ENCODE assay signal across 15 cellular contexts in genomic region chr3:23921052-23921511, GRCh38. TPM values are rescaled to one million over a fixed set of nuclear protein-coding genes. Genes with fewer than 3 reads are reported as not detected.
A peak's percentile ranks its signal among the peaks of the same experiment; 100 is the strongest.
DNase-seq lines count a peak whose midpoint lies in the region; ATAC-seq and TF ChIP-seq lines count a peak whose summit lies in the region.
"Had no signal": no experiment of that assay in that cellular context is flagged by ENCODE, and none has a peak within 500 bp of the region (broad histone marks: within the 10 kb centered on the region; RNA-seq: fewer than 3 reads in every experiment).

No MANE protein-coding gene starts in this region.

- H3K9me3 ChIP-seq in gastrocnemius medialis = no peaks in the 10 kb centered on the region
- H3K9me3 ChIP-seq: HAP-1, SJSA1 had no signal

- H3K4me1 ChIP-seq in gastrocnemius medialis = peaks cover 14% of the 10 kb centered on the region in 2 donors

- H3K27ac ChIP-seq in gastrocnemius medialis = no peak overlapping the region
- H3K27ac ChIP-seq: dorsolateral prefrontal cortex, SJSA1, VCaP had no signal

- TF ChIP-seq CTCF in WTC11 (IDR thresholded peaks at IDR 0.05) = no peak
- no peak for TF ChIP-seq CTCF in gastrocnemius medialis (IDR thresholded peaks at IDR 0.05 in 4 of 5, conservative IDR thresholded peaks at IDR 0.05 in 1 of 5)

- no peak overlapping the region for H3K4me3 Mint-ChIP-seq in WTC11
- H3K4me3 Mint-ChIP-seq in naive B cell = peak overlapping the region in 3 of 8 donors; percentile 8 to 65 (median 21)

- ATAC-seq in WTC11 (no peak), naive B cell (ENCODE audit: low read depth in 2 of 2) (no peak), gastrocnemius medialis (no peak), HG02642 (IDR thresholded peaks at IDR 0.05; ENCODE audit: poor library complexity, unreplicated experiment) (no peak)

- CTCF ChIA-PET in WTC11 (lab: Charles Lee) = no interaction called here

- in situ Hi-C loops in gastrocnemius medialis (cut with MboI; ENCODE audit: low sequenced_read_pairs in 4 of 4) = no loop called here

- DNase-seq in NCI-H82 (lab: John Stamatoyannopoulos, UW) (peak; percentile 41), NCI-H82 treated with DMSO at 0.1 percent for 48 hours (lab: John Stamatoyannopoulos, UW; ENCODE audit: unreplicated experiment) (no peak), HCEC 1CT (peak; percentile 8), WTC11 (ENCODE audit: low spot score) (no peak), naive B cell (no peak), gastrocnemius medialis (no peak), NCI-H69 (lab: John Stamatoyannopoulos, UW) (no peak)
- DNase-seq: activated CD8-positive, alpha-beta memory T cell treated with anti-CD3 and anti-CD28 coated beads, Interleukin-2, amount 50 U/mL, for 4 hours; dorsolateral prefrontal cortex; NCI-H1694 had no signal

- no peaks in the 10 kb centered on the region for H3K9me3 Mint-ChIP-seq in WTC11
- H3K9me3 Mint-ChIP-seq in naive B cell = no peaks in the 10 kb centered on the region
- H3K9me3 Mint-ChIP-seq: IgD-negative memory B cell had no signal

- no peak for TF ChIP-seq POLR2A in gastrocnemius medialis (IDR thresholded peaks at IDR 0.05)

- no peak overlapping the region for H3K4me3 ChIP-seq in gastrocnemius medialis
- H3K4me3 ChIP-seq: HAP-1, SJSA1 had no signal

- H3K4me1 Mint-ChIP-seq in WTC11 = peaks cover 41% of the 10 kb centered on the region
- peaks cover 28 to 51% (median 37%) of the 10 kb centered on the region in 3 donors for H3K4me1 Mint-ChIP-seq in naive B cell

- H3K27me3 ChIP-seq in gastrocnemius medialis = no peaks in the 10 kb centered on the region
- H3K27me3 ChIP-seq: dorsolateral prefrontal cortex, SJSA1 had no signal

- H3K36me3 ChIP-seq in gastrocnemius medialis = peaks cover 0 to 28% of the 10 kb centered on the region in 2 donors

- H3K36me3 Mint-ChIP-seq in WTC11 (peaks cover 37% of the 10 kb centered on the region), naive B cell (peaks cover 0 to 27% of the 10 kb centered on the region in 2 donors)
- H3K36me3 Mint-ChIP-seq: IgD-negative memory B cell had no signal

- POLR2A ChIA-PET in WTC11 (lab: Charles Lee) = interaction anchor here (0.7 kb wide), 2 partner anchors 28 to 234 kb away, joined by 4 to 6 read pairs; no protein-coding TSS in a partner anchor

- peak overlapping the region; percentile 51 for H3K27ac Mint-ChIP-seq in WTC11
- H3K27ac Mint-ChIP-seq in naive B cell = peak overlapping the region; percentile 32 to 94 (median 57)

- intact Hi-C loops in gastrocnemius medialis (cut with DNase I; ENCODE audit: low total_unique reads) = no loop called here

- H3K27me3 Mint-ChIP-seq in WTC11 (ENCODE audit: low read depth) = no peaks in the 10 kb centered on the region; the same call in 1 of the 2 replicates
- no peaks in the 10 kb centered on the region for H3K27me3 Mint-ChIP-seq in naive B cell
- H3K27me3 Mint-ChIP-seq: IgD-negative memory B cell had no signal

TF ChIP-seq in WTC11, 78 proteins besides CTCF, POLR2A, EP300 and RAD21 (continues in another document):
- TF ChIP-seq ATF2 (CRISPR knock-in tag; IDR thresholded peaks at IDR 0.05; ENCODE audit: borderline replicate concordance, low read depth) (no peak), STAT6 (CRISPR knock-in tag; conservative IDR thresholded peaks at IDR 0.05; ENCODE audit: low read depth) (no peak), GABPB1 (CRISPR knock-in tag; IDR thresholded peaks at IDR 0.05) (no peak), ZNF121 (CRISPR knock-in tag; IDR thresholded peaks at IDR 0.05) (peak; percentile 81), ZNF423 (CRISPR knock-in tag; IDR thresholded peaks at IDR 0.05) (no peak), CREM (CRISPR knock-in tag; IDR thresholded peaks at IDR 0.05) (no peak), ZNF219 (CRISPR knock-in tag; IDR thresholded peaks at IDR 0.05; ENCODE audit: borderline replicate concordance) (no peak), GTF2I (CRISPR knock-in tag; conservative IDR thresholded peaks at IDR 0.05) (no peak), EMX1 (CRISPR knock-in tag; IDR thresholded peaks at IDR 0.05) (peak; percentile 97), ERG (CRISPR knock-in tag; IDR thresholded peaks at IDR 0.05) (peak; percentile 97), PREB (CRISPR knock-in tag; IDR thresholded peaks at IDR 0.05; ENCODE audit: borderline replicate concordance) (no peak), AR (CRISPR knock-in tag; IDR thresholded peaks at IDR 0.05) (peak; percentile 91; the same call in 1 of the 2 replicates)

RNA-seq across cellular contexts. Expression of gene RPL15, which starts 4.2 kb away (rescaled TPM):
- total RNA-seq in WTC11 (2021) (2,428 to 2,870 TPM (median 2,865 TPM) in 3 replicates), gastrocnemius medialis (1,000 to 10,000 TPM; 1,370 to 1,628 (median 1,557) TPM)
- 1,000 to 10,000 TPM; 5,343 to 7,068 (median 5,837) TPM for polyA plus RNA-seq in naive B cell (ENCODE audit: low read depth in 6 of 6)

RNA-seq across cellular contexts. Expression of gene NKIRAS1, which starts 4.3 kb away (rescaled TPM):
- 6.6 to 7.3 TPM (median 6.8 TPM) in 3 replicates for total RNA-seq in WTC11 (2021)
- polyA plus RNA-seq in naive B cell (ENCODE audit: low read depth in 6 of 6) = 1 to 10 TPM; 5.2 to 7.9 (median 6.2) TPM
- 10 to 100 TPM; 25.1 to 42.1 (median 34.7) TPM for total RNA-seq in gastrocnemius medialis

RNA-seq across cellular contexts. Expression of gene NR1D2, which starts 24.0 kb away (rescaled TPM):
- 17.0 to 18.8 TPM (median 18.4 TPM) in 3 replicates for total RNA-seq in WTC11 (2021)
- polyA plus RNA-seq in naive B cell (ENCODE audit: low read depth in 6 of 6) = 10 to 100 TPM; 14.1 to 55.0 (median 39.2) TPM
- 10 to 100 TPM; 27.1 to 62.7 (median 51.2) TPM for total RNA-seq in gastrocnemius medialis

Comparison
In these comparisons a context has a peak if more than half of its experiments do, and no peak if none do; other contexts are left out.
1. DNase-seq: peak in NCI-H82 (single experiment) and HCEC 1CT (single experiment); none in NCI-H82 treated with DMSO at 0.1 percent for 48 hours (single experiment), WTC11 (single experiment), naive B cell (single experiment), gastrocnemius medialis (0 of 2) and NCI-H69 (single experiment).